In the genomic region with DNA sequence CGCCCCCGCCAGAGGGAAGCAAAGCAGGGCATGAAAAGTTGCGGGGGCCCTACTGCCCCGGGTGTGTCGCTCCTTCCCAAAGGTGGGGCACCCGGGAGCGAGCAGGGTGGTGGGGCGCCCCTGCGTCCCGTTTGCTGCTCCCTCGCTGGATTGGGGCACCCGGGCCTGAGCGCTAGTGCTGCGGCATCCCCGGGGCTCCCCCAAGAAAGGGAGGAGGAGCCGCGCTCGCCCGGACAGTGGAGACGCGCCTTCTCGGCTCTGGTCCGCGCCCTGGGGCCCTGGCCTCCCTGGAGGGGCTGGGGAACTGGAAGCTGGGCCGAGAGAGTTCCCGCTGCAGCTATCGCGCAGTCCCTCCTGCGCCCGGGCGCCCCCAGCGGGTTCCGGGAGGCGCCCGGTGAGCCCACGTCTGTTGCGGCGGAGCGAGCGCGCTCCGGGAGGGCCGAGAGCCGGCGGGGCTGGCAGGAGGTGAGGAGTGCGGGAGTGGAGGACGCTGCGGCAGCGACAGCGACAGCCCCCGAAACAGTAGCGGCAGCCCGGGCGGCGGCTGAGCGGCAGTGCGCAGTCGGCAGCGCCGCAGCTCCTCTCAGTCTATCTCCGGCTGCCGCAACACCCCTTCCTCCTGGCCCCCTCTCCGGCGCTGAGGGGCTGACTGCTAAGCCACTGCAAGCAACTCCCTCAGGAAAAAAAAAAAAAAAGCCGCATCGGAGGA, we compare ENCODE assay signal across 8 cellular contexts. TPM values are rescaled to one million over a fixed set of nuclear protein-coding genes. Genes with fewer than 3 reads are reported as not detected.
DNase-seq lines count a peak whose midpoint lies in the region; TF ChIP-seq lines count a peak whose summit lies in the region.

No MANE protein-coding gene starts in this region.

- H3K4me3 Mint-ChIP-seq in MCF 10A (ENCODE audit: unreplicated experiment) (peak overlapping the region; percentile 54), immature natural killer cell (peak overlapping the region; percentile 71 to 88 (median 85))

- intact Hi-C loops in MCF 10A (cut with micrococcal nuclease) = no loop called here

- CTCF ChIA-PET in MCF 10A (lab: Yijun Ruan, JAX) = interaction anchor here (0.6 to 2.6 kb wide), 3 partner anchors 9 to 635 kb away, joined by 3 to 13 read pairs (median 5); no protein-coding TSS in a partner anchor

- peak overlapping the region; percentile 58 to 78 (median 68) for H3K9ac ChIP-seq in skeletal muscle tissue (ENCODE audit: low read depth in 1 of 3, low read length in 3 of 3)

- H3K36me3 ChIP-seq in skeletal muscle tissue (ENCODE audit: control insufficient read depth in 3 of 3, insufficient read depth in 3 of 3, low read length in 3 of 3) = no peaks in the 10 kb centered on the region

- POLR2A ChIA-PET in MCF 10A (lab: Yijun Ruan, JAX) = interaction anchor here (0.6 to 0.7 kb wide), 2 partner anchors 27 to 1088 kb away, joined by 3 to 7 read pairs; no protein-coding TSS in a partner anchor

- no peaks in the 10 kb centered on the region for H3K9me3 ChIP-seq in skeletal muscle tissue (ENCODE audit: control insufficient read depth in 3 of 3, low read length in 3 of 3)

- H3K9me3 Mint-ChIP-seq in MCF 10A (ENCODE audit: unreplicated experiment) (no peaks in the 10 kb centered on the region), immature natural killer cell (peaks cover 0 to 3% (median 0%) of the 10 kb centered on the region in 6 donors)

- H3K36me3 Mint-ChIP-seq in MCF 10A (ENCODE audit: insufficient read depth, unreplicated experiment) (no peaks in the 10 kb centered on the region), immature natural killer cell (no peaks in the 10 kb centered on the region)

- TF ChIP-seq CTCF in GM12865 (IDR thresholded peaks at IDR 0.05; ENCODE audit: insufficient read depth, low read depth, low read length, missing control alignments) = no peak
- no peak for TF ChIP-seq CTCF in MCF 10A (IDR thresholded peaks at IDR 0.05; ENCODE audit: unreplicated experiment)

- H3K27me3 Mint-ChIP-seq in MCF 10A (ENCODE audit: insufficient read depth, unreplicated experiment) (peaks cover 65% of the 10 kb centered on the region), immature natural killer cell (ENCODE audit: low read depth in 3 of 3) (peaks cover 12 to 26% (median 20%) of the 10 kb centered on the region in 3 donors)

- peak overlapping the region; percentile 11 for H3K27ac ChIP-seq in skeletal muscle tissue (ENCODE audit: low read depth, low read length)

- H3K27ac Mint-ChIP-seq in MCF 10A (ENCODE audit: low read depth, unreplicated experiment) (no peak overlapping the region), immature natural killer cell (no peak overlapping the region)

- H3K27me3 ChIP-seq in skeletal muscle tissue (ENCODE audit: control insufficient read depth in 3 of 3, insufficient read depth in 3 of 3, low read length in 3 of 3) = peaks cover 8 to 15% (median 15%) of the 10 kb centered on the region in 3 donors

- H3K4me1 Mint-ChIP-seq in MCF 10A (ENCODE audit: insufficient read depth, unreplicated experiment) = no peaks in the 10 kb centered on the region
- H3K4me1 Mint-ChIP-seq in immature natural killer cell = peaks cover 7 to 11% of the 10 kb centered on the region in 2 donors

- H3K4me3 ChIP-seq in GM12865 (ENCODE audit: low read depth, low read length) (no peak overlapping the region; the same call in 1 of the 2 replicates), skeletal muscle tissue (ENCODE audit: low read length in 3 of 3) (peak overlapping the region; percentile 73 to 80 (median 78))

- peaks cover 5 to 10% (median 5%) of the 10 kb centered on the region in 3 donors for H3K4me1 ChIP-seq in skeletal muscle tissue (ENCODE audit: control insufficient read depth in 3 of 3, insufficient read depth in 3 of 3, low read length in 3 of 3)

- no TSS peak for BruUV-seq in MCF 10A (replicated peaks; lab: Mats Ljungman, UMichigan)

- DNase-seq in 8988T = peak; percentile 29
- DNase-seq in GM12865 (ENCODE audit: low read depth) = peak; percentile 11
- peak; percentile 66 for DNase-seq in NCI-H2171 treated with DMSO at 0.1 percent for 48 hours (lab: John Stamatoyannopoulos, UW)
- no peak for DNase-seq in MCF 10A (ENCODE audit: unreplicated experiment)
- peak; percentile 7 to 31 (median 12) for DNase-seq in immature natural killer cell
- no peak for DNase-seq in effector CD4-positive, alpha-beta T cell
- no peak for DNase-seq in NCI-H2196 (lab: John Stamatoyannopoulos, UW; ENCODE audit: unreplicated experiment)

RNA-seq across cellular contexts. Expression of gene BMPER, which starts 0.5 kb away (rescaled TPM):
- total RNA-seq in MCF 10A (2022) (0.40 TPM in 1 of 2 replicates, not detected in the other), skeletal muscle tissue (9.4 TPM)
- not detected for polyA plus RNA-seq in immature natural killer cell

Comparison
In these comparisons a context has a peak if more than half of its experiments do, and no peak if none do; other contexts are left out.
1. DNase-seq: peak in 8988T (single experiment), GM12865 (single experiment), NCI-H2171 treated with DMSO at 0.1 percent for 48 hours (single experiment) and immature natural killer cell (3 of 3); none in MCF 10A (single experiment), effector CD4-positive, alpha-beta T cell (single experiment) and NCI-H2196 (single experiment).